28 cellular contexts compared by ENCODE assay signal in genomic region chr1:232551281-232551835, GRCh38.
DNase-seq lines count a peak whose midpoint lies in the region; ATAC-seq and TF ChIP-seq lines count a peak whose summit lies in the region.
"Had no signal": no experiment of that assay in that cellular context is flagged by ENCODE, and none has a peak within 500 bp of the region (broad histone marks: within the 10 kb centered on the region; RNA-seq: fewer than 3 reads in every experiment).

No MANE protein-coding gene starts in this region.

- no peak overlapping the region for H3K4me2 ChIP-seq in neural progenitor cell
- H3K4me2 ChIP-seq in Karpas-422 (ENCODE audit: low read depth, low read length, poor library complexity, severe bottlenecking), result no peak overlapping the region
- H3K4me2 ChIP-seq: BLaER1 had no signal

- H3K4me3 ChIP-seq in neural progenitor cell, result no peak overlapping the region
- H3K4me3 ChIP-seq in Karpas-422 (ENCODE audit: low read length), result no peak overlapping the region
- H3K4me3 ChIP-seq in lower leg skin (ENCODE audit: low read depth, poor library complexity, severe bottlenecking), result no peak overlapping the region
- H3K4me3 ChIP-seq: BLaER1, gastroesophageal sphincter, left lung, ovary, tibial nerve had no signal

- H3K4me1 Mint-ChIP-seq in neural progenitor cell, result peaks cover 74% of the 10 kb centered on the region
- H3K4me1 Mint-ChIP-seq: immature natural killer cell, naive B cell had no signal

- no peaks in the 10 kb centered on the region for H3K27me3 Mint-ChIP-seq in neural progenitor cell (ENCODE audit: insufficient read depth, low read depth)
- H3K27me3 Mint-ChIP-seq: activated CD4-positive, alpha-beta memory T cell treated with anti-CD3 and anti-CD28 coated beads for 36 hours had no signal

- H2AFZ ChIP-seq in neural progenitor cell (replicated peaks) (no peak overlapping the region), Karpas-422 (ENCODE audit: low read length) (no peak overlapping the region)

- no peaks in the 10 kb centered on the region for H4K20me1 ChIP-seq in neural progenitor cell (ENCODE audit: low read depth)
- H4K20me1 ChIP-seq in Karpas-422 (ENCODE audit: insufficient read depth, low read depth, low read length), result no peaks in the 10 kb centered on the region
- H4K20me1 ChIP-seq: BLaER1 had no signal

- peak overlapping the region; percentile 3 for H3K27ac Mint-ChIP-seq in neural progenitor cell
- H3K27ac Mint-ChIP-seq: activated CD4-positive, alpha-beta memory T cell treated with anti-CD3 and anti-CD28 coated beads for 36 hours; activated T-cell treated with anti-CD3 and anti-CD28 coated beads, Interleukin-2, amount 50 U/mL, for 72 hours; immature natural killer cell; naive B cell had no signal

- H3K36me3 Mint-ChIP-seq in neural progenitor cell, result peaks cover 3% of the 10 kb centered on the region
- H3K36me3 Mint-ChIP-seq: activated CD4-positive, alpha-beta memory T cell treated with anti-CD3 and anti-CD28 coated beads for 36 hours; naive B cell had no signal

- no peak overlapping the region for H3K4me3 Mint-ChIP-seq in neural progenitor cell
- H3K4me3 Mint-ChIP-seq: activated CD4-positive, alpha-beta memory T cell treated with anti-CD3 and anti-CD28 coated beads for 36 hours; activated T-cell treated with anti-CD3 and anti-CD28 coated beads, Interleukin-2, amount 50 U/mL, for 72 hours; immature natural killer cell had no signal

- peaks cover 5% of the 10 kb centered on the region for H3K79me2 ChIP-seq in neural progenitor cell (ENCODE audit: low read depth)
- no peaks in the 10 kb centered on the region for H3K79me2 ChIP-seq in Karpas-422 (ENCODE audit: low read length)

- H3K9me3 Mint-ChIP-seq in neural progenitor cell, result no peaks in the 10 kb centered on the region
- H3K9me3 Mint-ChIP-seq: activated CD4-positive, alpha-beta memory T cell treated with anti-CD3 and anti-CD28 coated beads for 36 hours; activated T-cell treated with anti-CD3 and anti-CD28 coated beads, Interleukin-2, amount 50 U/mL, for 72 hours; immature natural killer cell; naive B cell had no signal

- no peaks in the 10 kb centered on the region for H3K9me3 ChIP-seq in neural progenitor cell (ENCODE audit: low read depth)
- no peaks in the 10 kb centered on the region for H3K9me3 ChIP-seq in Karpas-422 (ENCODE audit: low read length)
- H3K9me3 ChIP-seq: BLaER1, gastroesophageal sphincter, left lung, ovary, tibial nerve had no signal

- no peak for TF ChIP-seq POLR2A in lower leg skin (IDR thresholded peaks at IDR 0.05)

- 74 to 85% methylated on average over 7 of the region's 7 CpGs for WGBS in lower leg skin, 2 donors

- H3K4me1 ChIP-seq in neural progenitor cell, result peaks cover 44% of the 10 kb centered on the region
- no peaks in the 10 kb centered on the region for H3K4me1 ChIP-seq in Karpas-422 (ENCODE audit: low read length)

- H3K27me3 ChIP-seq in neural progenitor cell (no peaks in the 10 kb centered on the region), Karpas-422 (ENCODE audit: low read length) (no peaks in the 10 kb centered on the region)
- H3K27me3 ChIP-seq: BLaER1, gastroesophageal sphincter, left lung, ovary, tibial nerve had no signal

- H3F3A ChIP-seq in neural progenitor cell (ENCODE audit: low read depth), result no peaks in the 10 kb centered on the region

- H3K36me3 ChIP-seq in neural progenitor cell, result no peaks in the 10 kb centered on the region
- no peaks in the 10 kb centered on the region for H3K36me3 ChIP-seq in Karpas-422 (ENCODE audit: insufficient read depth, low read length)
- H3K36me3 ChIP-seq: BLaER1, gastroesophageal sphincter, left lung, ovary, tibial nerve had no signal

- no peak for ATAC-seq in GM21786 (IDR thresholded peaks at IDR 0.05; ENCODE audit: unreplicated experiment)
- ATAC-seq: activated T-cell treated with anti-CD3 and anti-CD28 coated beads, Interleukin-2, amount 50 U/mL, for 72 hours; gastroesophageal sphincter; left lung; PC-3; Right ventricle myocardium inferior had no signal

- H3K9ac ChIP-seq in neural progenitor cell (no peak overlapping the region), Karpas-422 (ENCODE audit: low read length) (no peak overlapping the region)
- H3K9ac ChIP-seq: BLaER1 had no signal

- no peaks in the 10 kb centered on the region for H3K9me2 ChIP-seq in Karpas-422 (replicated peaks; ENCODE audit: insufficient read depth, low read length)

- intact Hi-C loops in lower leg skin (cut with DNase I; ENCODE audit: low total_unique reads), result no loop called here

- no peak for TF ChIP-seq CTCF in neural progenitor cell (IDR thresholded peaks at IDR 0.05)
- no peak for TF ChIP-seq CTCF in lower leg skin (IDR thresholded peaks at IDR 0.05)

- peak; percentile 71 for DNase-seq in amniotic epithelial cell (ENCODE audit: low read depth)
- DNase-seq in islet precursor cell, result peak; percentile 83
- no peak for DNase-seq in neural progenitor cell (ENCODE audit: low spot score)
- no peak for DNase-seq in Karpas-422
- DNase-seq in KG1 (lab: John Stamatoyannopoulos, UW), result no peak
- DNase-seq in lower leg skin (ENCODE audit: low spot score in 2 of 2), result no peak
- DNase-seq: activated CD4-positive, alpha-beta memory T cell treated with anti-CD3 and anti-CD28 coated beads for 36 hours; activated naive CD4-positive, alpha-beta T cell; activated T-cell treated with anti-CD3 and anti-CD28 coated beads, Interleukin-2, amount 50 U/mL, for 72 hours; DMS53; hypothalamus; immature natural killer cell; left lung; midbrain; MV-4-11; naive B cell; NCI-H1436 treated with DMSO at 0.1 percent for 48 hours; NCI-H226; NCI-H526 treated with DMSO at 0.1 percent for 48 hours; NK-92 treated with Interleukin-12 subunit alpha and Interleukin-12 subunit beta, amount 100 ng/mL, for 24 hours; ovary; PC-3; T-helper 2 cell had no signal

- H3K27ac ChIP-seq in neural progenitor cell (no peak overlapping the region), Karpas-422 (ENCODE audit: low read length) (no peak overlapping the region)
- H3K27ac ChIP-seq: BLaER1, left lung, ovary had no signal

Comparison
In these comparisons a context has a peak if more than half of its experiments do, and no peak if none do; other contexts are left out.
1. DNase-seq: peak in amniotic epithelial cell (single experiment) and islet precursor cell (single experiment); none in neural progenitor cell (single experiment), Karpas-422 (single experiment), KG1 (single experiment) and lower leg skin (0 of 2).